In genomic region chr1:203682401-203683383, GRCh38 we compare ENCODE assay signal across 8 cellular contexts. TPM values are rescaled to one million over a fixed set of nuclear protein-coding genes. Genes with fewer than 3 reads are reported as not detected.
DNase-seq lines count a peak whose midpoint lies in the region; ATAC-seq and TF ChIP-seq lines count a peak whose summit lies in the region.

No MANE protein-coding gene starts in this region.

- no peak for TF ChIP-seq POLR2A in right lobe of liver (IDR thresholded peaks at IDR 0.05)

- no peak for TF ChIP-seq CTCF in left ventricle myocardium inferior (IDR thresholded peaks at IDR 0.05; ENCODE audit: borderline replicate concordance)
- no peak for TF ChIP-seq CTCF in right lobe of liver (IDR thresholded peaks at IDR 0.05)
- TF ChIP-seq CTCF in mesothelial cell of epicardium (IDR thresholded peaks at IDR 0.05; ENCODE audit: unreplicated experiment), result no peak

- no peaks in the 10 kb centered on the region for H3K27me3 Mint-ChIP-seq in mesothelial cell of epicardium (ENCODE audit: low read depth)

- H3K27ac Mint-ChIP-seq in mesothelial cell of epicardium, result no peak overlapping the region

- no peak overlapping the region for H3K4me3 ChIP-seq in left ventricle myocardium inferior
- no peak overlapping the region for H3K4me3 ChIP-seq in right lobe of liver

- H3K36me3 Mint-ChIP-seq in mesothelial cell of epicardium, result peaks cover 19% of the 10 kb centered on the region

- peaks cover 19% of the 10 kb centered on the region for H3K4me1 Mint-ChIP-seq in mesothelial cell of epicardium

- H3K9me3 Mint-ChIP-seq in mesothelial cell of epicardium, result no peaks in the 10 kb centered on the region

- 69% methylated on average over 12 of the region's 20 CpGs for WGBS in right lobe of liver (ENCODE audit: insufficient coverage, low coverage, low lambda C conversion rate, missing lambda C conversion rate)

- H3K9me3 ChIP-seq in left ventricle myocardium inferior (replicated peaks) (no peaks in the 10 kb centered on the region), right lobe of liver (no peaks in the 10 kb centered on the region)

- intact Hi-C loops in left ventricle myocardium inferior (cut with micrococcal nuclease) (no loop called here), Right ventricle myocardium inferior (cut with DNase I) (no loop called here), right lobe of liver (cut with DNase I) (loop anchor here in 1 of 2 donors (10.0 kb wide), 1 partner anchor 58 kb away; the partner anchor contains the start of gene ATP2B4)

- ATAC-seq in Right ventricle myocardium inferior, result no peak
- peak; percentile 29 to 75 (median 48) for ATAC-seq in right lobe of liver
- ATAC-seq in GM21447 (IDR thresholded peaks at IDR 0.05; ENCODE audit: unreplicated experiment), result no peak

- H3K4me1 ChIP-seq in left ventricle myocardium inferior (peaks cover 88% of the 10 kb centered on the region), right lobe of liver (no peaks in the 10 kb centered on the region)

- H3K4me3 Mint-ChIP-seq in mesothelial cell of epicardium, result no peak overlapping the region

- DNase-seq in left ventricle myocardium inferior (no peak), Right ventricle myocardium inferior (ENCODE audit: missing footprints) (no peak), right lobe of liver (no peak), NCI-H1694 treated with DMSO at 0.1 percent for 48 hours (lab: John Stamatoyannopoulos, UW) (no peak), mesothelial cell of epicardium (ENCODE audit: low spot score in 2 of 2, unreplicated experiment in 2 of 2) (no peak), substantia nigra (lab: John Stamatoyannopoulos, UW) (no peak)
- DNase-seq in activated T-cell treated with anti-CD3 and anti-CD28 coated beads, Interleukin-2, amount 50 U/mL, for 48 hours, result peak; percentile 61 to 68

- H3K36me3 ChIP-seq in left ventricle myocardium inferior (peaks cover 30% of the 10 kb centered on the region), right lobe of liver (no peaks in the 10 kb centered on the region)

- H3K27me3 ChIP-seq in left ventricle myocardium inferior (ENCODE audit: low read depth) (no peaks in the 10 kb centered on the region), right lobe of liver (no peaks in the 10 kb centered on the region)

- H3K27ac ChIP-seq in left ventricle myocardium inferior (replicated peaks) (peak overlapping the region; percentile 39), right lobe of liver (no peak overlapping the region), substantia nigra (ENCODE audit: low read depth, low read length, poor library complexity, severe bottlenecking) (no peak overlapping the region)

RNA-seq across cellular contexts. Expression of gene ATP2B4, which starts 56.1 kb away (rescaled TPM):
- total RNA-seq in left ventricle myocardium inferior (97.7 TPM), Right ventricle myocardium inferior (87.1 TPM), right lobe of liver (10 to 100 TPM in 4 of 6 experiments, 1 to 10 TPM in 2; 8.7 to 59.3 (median 23.3) TPM), mesothelial cell of epicardium (234 to 238 TPM (median 237 TPM) in 3 replicates)

Comparison
In these comparisons a context has a peak if more than half of its experiments do, and no peak if none do; other contexts are left out.
1. DNase-seq: peak in activated T-cell treated with anti-CD3 and anti-CD28 coated beads, Interleukin-2, amount 50 U/mL, for 48 hours (2 of 2); none in left ventricle myocardium inferior (single experiment), Right ventricle myocardium inferior (single experiment), right lobe of liver (0 of 3), NCI-H1694 treated with DMSO at 0.1 percent for 48 hours (single experiment), mesothelial cell of epicardium (0 of 2) and substantia nigra (0 of 49).
2. ATAC-seq: peak in right lobe of liver (4 of 4); none in Right ventricle myocardium inferior (single experiment) and GM21447 (single experiment).